Comparison of ENCODE assay signal across 9 cellular contexts in the genomic region with DNA sequence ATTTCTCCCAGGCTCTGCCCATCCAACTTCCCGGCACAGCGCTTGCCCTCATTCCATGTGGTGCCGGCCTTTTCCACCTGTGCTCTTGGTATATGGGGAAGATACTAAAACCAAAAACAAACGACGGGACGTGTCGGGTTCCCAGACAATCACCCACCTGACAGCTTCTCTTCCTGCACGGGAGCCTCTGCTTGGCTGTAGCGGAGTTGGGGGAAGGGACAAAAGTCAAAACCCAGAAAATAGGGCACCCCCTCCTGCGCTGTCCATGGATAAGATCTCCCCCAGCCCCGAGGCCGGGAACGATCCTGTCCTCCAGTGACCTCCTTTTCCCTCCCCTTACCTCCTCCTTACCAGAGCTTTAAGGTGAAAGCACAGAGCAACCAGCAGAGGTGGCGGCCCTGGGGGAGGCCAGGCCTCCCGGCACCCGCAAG. TPM values are rescaled to one million over a fixed set of nuclear protein-coding genes. Genes with fewer than 3 reads are reported as not detected.
DNase-seq lines count a peak whose midpoint lies in the region; ATAC-seq, FAIRE-seq and TF ChIP-seq lines count a peak whose summit lies in the region.
"Had no signal": no experiment of that assay in that cellular context is flagged by ENCODE, and none has a peak within 500 bp of the region (broad histone marks: within the 10 kb centered on the region; RNA-seq: fewer than 3 reads in every experiment).

No MANE protein-coding gene starts in this region.

- in situ Hi-C loops in mammary epithelial cell (cut with MboI; ENCODE audit: low sequenced_read_pairs in 2 of 2) = loop anchor here in 1 of 2 donors (5.0 to 25.0 kb wide), 2 partner anchors 305 to 440 kb away; a partner anchor contains a TSS

- peaks cover 18% of the 10 kb centered on the region for H3K4me1 ChIP-seq in A549
- peaks cover 4% of the 10 kb centered on the region; the same call in 1 of the 2 replicates for H3K4me1 ChIP-seq in HUES48 (ENCODE audit: control insufficient read depth, insufficient read depth, low read length)
- H3K4me1 ChIP-seq in mammary epithelial cell (ENCODE audit: insufficient read depth, low read length) = peaks cover 10% of the 10 kb centered on the region
- H3K4me1 ChIP-seq in mesodermal cell (ENCODE audit: control insufficient read depth, insufficient read depth, low read length, poor library complexity, severe bottlenecking) = peaks cover 6% of the 10 kb centered on the region

- TF ChIP-seq CTCF in A549 (IDR thresholded peaks at IDR 0.05) = no peak
- TF ChIP-seq CTCF in mammary epithelial cell (conservative IDR thresholded peaks at IDR 0.05 in 1 of 2, IDR thresholded peaks at IDR 0.05 in 1 of 2; ENCODE audit: extremely low read depth in 1 of 2, insufficient read depth in 1 of 2, low read depth in 1 of 2, low read length in 2 of 2) = no peak

- intact Hi-C loops in mammary epithelial cell (cut with micrococcal nuclease) = loop anchor here (1.0 kb wide), 2 partner anchors 10 to 31 kb away; a partner anchor contains a TSS

- H3K79me2 ChIP-seq in mammary epithelial cell (ENCODE audit: insufficient read depth, low read length) = peaks cover 22% of the 10 kb centered on the region

- no peak for DNase-seq in A549 (ENCODE audit: low read depth in 1 of 2, low spot score in 1 of 2)
- DNase-seq in mammary epithelial cell = no peak
- DNase-seq in iPS-NIHi7 (ENCODE audit: extremely low spot score) = no peak
- no peak for DNase-seq in OCI-M2 (lab: John Stamatoyannopoulos, UW; ENCODE audit: unreplicated experiment)

- no peak for FAIRE-seq in A549 (lab: Jason Lieb, UNC)
- FAIRE-seq: colon had no signal

- dilution Hi-C loops in mammary epithelial cell (cut with HindIII; ENCODE audit: low sequenced_read_pairs) = no loop called here

- H3K4me2 ChIP-seq in A549 (peak overlapping the region; percentile 92), mammary epithelial cell (ENCODE audit: insufficient read depth, low read depth, low read length) (peak overlapping the region; percentile 85)

- TF ChIP-seq EP300 in A549 (IDR thresholded peaks at IDR 0.05) = no peak

- no peak for TF ChIP-seq POLR2A in A549 (IDR thresholded peaks at IDR 0.05; ENCODE audit: low read length)

- H2AFZ ChIP-seq in mammary epithelial cell (ENCODE audit: low read depth, low read length) = peak overlapping the region; percentile 93

- POLR2A ChIA-PET in A549 (lab: Yijun Ruan, JAX) = interaction anchor here (0.9 to 4.4 kb wide), 9 partner anchors 9 to 193 kb away, joined by 3 to 78 read pairs (median 8); a partner anchor contains a TSS

- CTCF ChIA-PET in A549 (lab: Yijun Ruan, JAX) = interaction anchor here (0.8 to 7.5 kb wide), 10 partner anchors 9 to 187 kb away, joined by 3 to 90 read pairs (median 5); a partner anchor contains a TSS
- CTCF ChIA-PET in mammary epithelial cell (lab: Charles Lee; ENCODE audit: low non-redundant PET) = no interaction called here

- H3K36me3 ChIP-seq in HUES48 (ENCODE audit: control insufficient read depth, insufficient read depth, low read length) = peaks cover 50% of the 10 kb centered on the region
- H3K36me3 ChIP-seq in mammary epithelial cell (ENCODE audit: insufficient read depth, low read length) = peaks cover 13% of the 10 kb centered on the region
- H3K36me3 ChIP-seq in mesodermal cell (ENCODE audit: control insufficient read depth, insufficient read depth, low read length) = peaks cover 63% of the 10 kb centered on the region

- BruUV-seq in mammary epithelial cell (replicated peaks; lab: Mats Ljungman, UMichigan) = no TSS peak

- H3K27ac ChIP-seq in A549 (peak overlapping the region; percentile 88 to 95), HUES48 (ENCODE audit: low read depth, low read length) (peak overlapping the region; percentile 95), mammary epithelial cell (ENCODE audit: insufficient read depth, low read depth, low read length) (peak overlapping the region; percentile 51), mesodermal cell (ENCODE audit: low read depth, low read length, severe bottlenecking) (peak overlapping the region; percentile 59)

- no peak for TF ChIP-seq RAD21 in A549 (conservative IDR thresholded peaks at IDR 0.05 in 1 of 2, IDR thresholded peaks at IDR 0.05 in 1 of 2)

- no peaks in the 10 kb centered on the region for H3K9me3 ChIP-seq in A549
- no peaks in the 10 kb centered on the region for H3K9me3 ChIP-seq in HUES48 (ENCODE audit: control insufficient read depth, insufficient read depth, low read length)
- H3K9me3 ChIP-seq in mammary epithelial cell (replicated peaks; ENCODE audit: insufficient read depth, low read length) = no peaks in the 10 kb centered on the region
- no peaks in the 10 kb centered on the region for H3K9me3 ChIP-seq in mesodermal cell (ENCODE audit: control insufficient read depth, low read length)

- peak overlapping the region; percentile 92 for H3K4me3 ChIP-seq in A549
- H3K4me3 ChIP-seq in HUES48 (ENCODE audit: low read depth, low read length) = peak overlapping the region; percentile 96
- H3K4me3 ChIP-seq in mammary epithelial cell (replicated peaks in 1 of 3; ENCODE audit: insufficient read depth in 1 of 3, low read depth in 2 of 3, low read length in 3 of 3) = peak overlapping the region; percentile 51 to 93 (median 71)
- peak overlapping the region; percentile 86 for H3K4me3 ChIP-seq in mesodermal cell (ENCODE audit: extremely low read depth, insufficient read depth, low read length, poor library complexity, severe bottlenecking)

- no peaks in the 10 kb centered on the region for H4K20me1 ChIP-seq in mammary epithelial cell (ENCODE audit: insufficient read depth, low read length)

- 2% methylated on average over 13 of the region's 16 CpGs for WGBS in A549 (ENCODE audit: missing lambda C conversion rate)
- WGBS in mammary epithelial cell (ENCODE audit: low coverage, missing lambda C conversion rate) = 0% methylated on average over 13 of the region's 16 CpGs
- WGBS in mesodermal cell (ENCODE audit: insufficient coverage in 2 of 2), 2 experiments = 2 to 3% methylated on average over 6 to 12 of the region's 16 CpGs

- H3K9ac ChIP-seq in HUES48 (ENCODE audit: low read depth, low read length) = peak overlapping the region; percentile 89
- H3K9ac ChIP-seq in mammary epithelial cell (ENCODE audit: insufficient read depth, low read length) = peak overlapping the region; percentile 82

- ATAC-seq in A549 (peak; percentile 3 to 45; a peak in 4 of 6 replicates), GM18519 (IDR thresholded peaks at IDR 0.05; ENCODE audit: low FRiP score, unreplicated experiment) (no peak), HG02623 (IDR thresholded peaks at IDR 0.05; ENCODE audit: unreplicated experiment) (no peak)

- no peaks in the 10 kb centered on the region for H3K27me3 ChIP-seq in HUES48 (ENCODE audit: control insufficient read depth, insufficient read depth, low read length)
- no peaks in the 10 kb centered on the region for H3K27me3 ChIP-seq in mammary epithelial cell (ENCODE audit: insufficient read depth, low read length)

RNA-seq across cellular contexts. Expression of a gene that starts 0.6 kb away (rescaled TPM):
- polyA plus RNA-seq in A549 (2011; rRNA removed) = 162 and 178 TPM in 2 replicates
- 170 and 197 TPM in 2 replicates for polyA plus RNA-seq in A549 (2012; cell fraction: cytosol; rRNA removed)
- 101 and 105 TPM in 2 replicates for polyA plus RNA-seq in A549 (2012; cell fraction: nucleus; rRNA removed)
- 103 to 106 TPM (median 103 TPM) in 3 replicates for polyA plus RNA-seq in A549 (2017; fragmentation: RNase III; extraction: RNeasy Plus Mini Kit Qiagen cat#74134 plus additional on column Dnase treatment)
- 49.3 and 50.3 TPM in 2 replicates for polyA minus RNA-seq in A549 (2011; rRNA and poly(A)+ RNA removed)
- total RNA-seq in mammary epithelial cell = 10 to 100 TPM; 58.7 to 60.5 TPM
- polyA plus RNA-seq in mammary epithelial cell = 85.8 TPM
- polyA minus RNA-seq in mammary epithelial cell = 49.5 TPM
- polyA plus RNA-seq in mesodermal cell (2013, experiment 1 of 2) = 87.8 TPM
- polyA plus RNA-seq in mesodermal cell (2013, experiment 2 of 2) = 71.9 TPM

RNA-seq across cellular contexts. Expression of a gene that starts 9.1 kb away (rescaled TPM):
- 14.3 and 18.0 TPM in 2 replicates for polyA plus RNA-seq in A549 (2011; rRNA removed)
- polyA plus RNA-seq in A549 (2012; cell fraction: cytosol; rRNA removed) = 13.4 and 15.5 TPM in 2 replicates
- polyA plus RNA-seq in A549 (2012; cell fraction: nucleus; rRNA removed) = 20.4 and 22.4 TPM in 2 replicates
- polyA plus RNA-seq in A549 (2017; fragmentation: RNase III; extraction: RNeasy Plus Mini Kit Qiagen cat#74134 plus additional on column Dnase treatment) = 6.5 to 11.7 TPM (median 10.1 TPM) in 3 replicates
- polyA minus RNA-seq in A549 (2011; rRNA and poly(A)+ RNA removed) = 13.2 and 17.2 TPM in 2 replicates
- total RNA-seq in mammary epithelial cell = 1 to 10 TPM; 6.7 to 8.8 TPM
- polyA plus RNA-seq in mammary epithelial cell = 11.0 TPM
- not detected for polyA minus RNA-seq in mammary epithelial cell
- polyA plus RNA-seq in mesodermal cell (2013, experiment 1 of 2) = 19.5 TPM
- 17.7 TPM for polyA plus RNA-seq in mesodermal cell (2013, experiment 2 of 2)

RNA-seq across cellular contexts. Expression of a gene that starts 9.3 kb away (rescaled TPM):
- polyA plus RNA-seq in A549 (2011; rRNA removed) = 74.7 and 90.9 TPM in 2 replicates
- polyA plus RNA-seq in A549 (2012; cell fraction: cytosol; rRNA removed) = 64.1 and 67.9 TPM in 2 replicates
- 10.6 and 17.0 TPM in 2 replicates for polyA plus RNA-seq in A549 (2012; cell fraction: nucleus; rRNA removed)
- 150 to 162 TPM (median 160 TPM) in 3 replicates for polyA plus RNA-seq in A549 (2017; fragmentation: RNase III; extraction: RNeasy Plus Mini Kit Qiagen cat#74134 plus additional on column Dnase treatment)
- 23.3 and 31.2 TPM in 2 replicates for polyA minus RNA-seq in A549 (2011; rRNA and poly(A)+ RNA removed)
- total RNA-seq in mammary epithelial cell = 10 to 100 TPM; 27.7 to 98.2 TPM
- polyA plus RNA-seq in mammary epithelial cell = 53.8 TPM
- 15.2 TPM for polyA minus RNA-seq in mammary epithelial cell
- 184 TPM for polyA plus RNA-seq in mesodermal cell (2013, experiment 1 of 2)
- 169 TPM for polyA plus RNA-seq in mesodermal cell (2013, experiment 2 of 2)

RNA-seq across cellular contexts. Expression of a gene that starts 13.5 kb away (rescaled TPM):
- polyA plus RNA-seq in A549 (2011; rRNA removed) (80.6 and 90.8 TPM in 2 replicates), A549 (2017; fragmentation: RNase III; extraction: RNeasy Plus Mini Kit Qiagen cat#74134 plus additional on column Dnase treatment) (95.6 to 108 TPM (median 104 TPM) in 3 replicates), mammary epithelial cell (84.2 TPM)
- 87.4 and 122 TPM in 2 replicates for polyA plus RNA-seq in A549 (2012; cell fraction: cytosol; rRNA removed)
- polyA plus RNA-seq in A549 (2012; cell fraction: nucleus; rRNA removed) = 92.1 and 95.1 TPM in 2 replicates
- 58.9 and 67.1 TPM in 2 replicates for polyA minus RNA-seq in A549 (2011; rRNA and poly(A)+ RNA removed)
- 10 to 100 TPM; 77.3 to 98.0 TPM for total RNA-seq in mammary epithelial cell
- 38.3 TPM for polyA minus RNA-seq in mammary epithelial cell
- 108 TPM for polyA plus RNA-seq in mesodermal cell (2013, experiment 1 of 2)
- 91.0 TPM for polyA plus RNA-seq in mesodermal cell (2013, experiment 2 of 2)

RNA-seq across cellular contexts. Expression of a gene that starts 13.7 kb away (rescaled TPM):
- polyA plus RNA-seq in A549 (2011; rRNA removed) (4,831 and 9,152 TPM in 2 replicates), A549 (2017; fragmentation: RNase III; extraction: RNeasy Plus Mini Kit Qiagen cat#74134 plus additional on column Dnase treatment) (5,586 to 6,202 TPM (median 5,748 TPM) in 3 replicates), mammary epithelial cell (1,814 TPM)
- 4,675 and 4,969 TPM in 2 replicates for polyA plus RNA-seq in A549 (2012; cell fraction: cytosol; rRNA removed)
- polyA plus RNA-seq in A549 (2012; cell fraction: nucleus; rRNA removed) = 945 and 992 TPM in 2 replicates
- polyA minus RNA-seq in A549 (2011; rRNA and poly(A)+ RNA removed) = 430 and 587 TPM in 2 replicates
- total RNA-seq in mammary epithelial cell = 1,000 to 10,000 TPM; 1,002 to 1,257 TPM
- polyA minus RNA-seq in mammary epithelial cell = 967 TPM
- 7,748 TPM for polyA plus RNA-seq in mesodermal cell (2013, experiment 1 of 2)
- 6,762 TPM for polyA plus RNA-seq in mesodermal cell (2013, experiment 2 of 2)

Comparison
In these comparisons a context has a peak if more than half of its experiments do, and no peak if none do; other contexts are left out.
1. ATAC-seq: peak in A549 (2 of 2); none in GM18519 (single experiment) and HG02623 (single experiment).
2. Peak in every context shown above with its lines, with median percentiles within 50 percentile points of each other: H3K27ac ChIP-seq and H3K4me3 ChIP-seq.